In the genomic region with DNA sequence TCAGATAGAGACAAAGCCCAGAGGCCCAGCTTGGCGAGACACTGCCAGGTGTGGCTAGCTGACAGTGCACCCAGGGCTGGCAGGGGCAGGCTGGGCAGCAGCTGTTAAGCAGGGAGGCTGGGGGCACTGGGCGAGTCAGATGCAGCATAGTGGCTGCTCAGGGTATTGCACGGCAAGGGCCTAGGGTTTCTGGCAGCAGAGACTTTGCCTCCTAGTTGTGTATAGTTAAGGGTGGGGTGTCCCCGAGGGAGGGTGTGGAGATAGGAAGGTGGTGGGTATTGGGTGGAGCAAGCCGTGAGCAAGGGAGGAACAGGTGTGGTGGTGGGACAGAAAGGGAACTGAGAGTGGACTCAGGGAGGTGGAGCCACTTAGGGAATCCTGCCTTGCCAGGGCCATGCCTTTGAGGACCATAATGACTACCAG, we compare ENCODE assay signal across 9 cellular contexts.
A peak's percentile ranks its signal among the peaks of the same experiment; 100 is the strongest.
DNase-seq lines count a peak whose midpoint lies in the region; ATAC-seq and TF ChIP-seq lines count a peak whose summit lies in the region.
"Had no signal": no experiment of that assay in that cellular context is flagged by ENCODE, and none has a peak within 500 bp of the region (broad histone marks: within the 10 kb centered on the region; RNA-seq: fewer than 3 reads in every experiment).

No MANE protein-coding gene starts in this region.

- peak overlapping the region; percentile 58 for H3K4me2 ChIP-seq in Karpas-422 (ENCODE audit: low read depth, low read length, poor library complexity, severe bottlenecking)

- CTCF ChIA-PET in activated naive CD4-positive, alpha-beta T cell treated with anti-CD3 and anti-CD28 coated beads, Interleukin-2, amount 10 ng/mL, durations not matched to agents 7 days and 5 days (lab: Charles Lee) = interaction anchor here (1.1 to 2.3 kb wide), 6 partner anchors 10 to 138 kb away, joined by 3 to 12 read pairs (median 4); no protein-coding TSS in a partner anchor

- H3K4me3 Mint-ChIP-seq in activated naive CD4-positive, alpha-beta T cell treated with anti-CD3 and anti-CD28 coated beads, Interleukin-2, amount 10 ng/mL, durations not matched to agents 7 days and 5 days = no peak overlapping the region
- H3K4me3 Mint-ChIP-seq in effector memory CD8-positive, alpha-beta T cell = no peak overlapping the region
- H3K4me3 Mint-ChIP-seq: activated CD4-positive, alpha-beta T cell treated with anti-CD3 and anti-CD28 coated beads, Interleukin-2, amount 10 ng/mL, durations not matched to agents 7 days and 5 days had no signal

- H3K36me3 ChIP-seq in Karpas-422 (ENCODE audit: insufficient read depth, low read length) = no peaks in the 10 kb centered on the region
- no peaks in the 10 kb centered on the region for H3K36me3 ChIP-seq in thoracic aorta

- no peaks in the 10 kb centered on the region for H3K9me3 Mint-ChIP-seq in activated naive CD4-positive, alpha-beta T cell treated with anti-CD3 and anti-CD28 coated beads, Interleukin-2, amount 10 ng/mL, durations not matched to agents 7 days and 5 days
- H3K9me3 Mint-ChIP-seq in effector memory CD8-positive, alpha-beta T cell = no peaks in the 10 kb centered on the region
- H3K9me3 Mint-ChIP-seq: activated CD4-positive, alpha-beta T cell treated with anti-CD3 and anti-CD28 coated beads, Interleukin-2, amount 10 ng/mL, durations not matched to agents 7 days and 5 days had no signal

- H3K4me3 ChIP-seq in Karpas-422 (ENCODE audit: low read length) = no peak overlapping the region
- H3K4me3 ChIP-seq in thoracic aorta = no peak overlapping the region

- no peak overlapping the region for H3K27ac Mint-ChIP-seq in activated naive CD4-positive, alpha-beta T cell treated with anti-CD3 and anti-CD28 coated beads, Interleukin-2, amount 10 ng/mL, durations not matched to agents 7 days and 5 days
- H3K27ac Mint-ChIP-seq in effector memory CD8-positive, alpha-beta T cell = no peak overlapping the region
- H3K27ac Mint-ChIP-seq: activated CD4-positive, alpha-beta T cell treated with anti-CD3 and anti-CD28 coated beads, Interleukin-2, amount 10 ng/mL, durations not matched to agents 7 days and 5 days had no signal

- peak; percentile 17 for TF ChIP-seq CTCF in thoracic aorta (IDR thresholded peaks at IDR 0.05)

- no peaks in the 10 kb centered on the region for H3K9me2 ChIP-seq in Karpas-422 (replicated peaks; ENCODE audit: insufficient read depth, low read length)

- H3K9ac ChIP-seq in Karpas-422 (ENCODE audit: low read length) = peak overlapping the region; percentile 52

- H2AFZ ChIP-seq in Karpas-422 (ENCODE audit: low read length) = peak overlapping the region; percentile 39; the same call in 1 of the 2 replicates

- DNase-seq in activated naive CD4-positive, alpha-beta T cell treated with anti-CD3 and anti-CD28 coated beads, Interleukin-2, amount 10 ng/mL, durations not matched to agents 7 days and 5 days = peak; percentile 41
- DNase-seq in activated naive CD4-positive, alpha-beta T cell treated with anti-CD3 and anti-CD28 coated beads, Interleukin-2, amount 50 U/mL, for 16 hours = no peak
- peak; percentile 81 for DNase-seq in Karpas-422
- DNase-seq in effector memory CD8-positive, alpha-beta T cell = no peak
- DNase-seq in thoracic aorta (ENCODE audit: low spot score) = no peak
- DNase-seq in T-helper 1 cell = no peak
- no peak for DNase-seq in NCI-H345 treated with DMSO at 0.1 percent for 48 hours (lab: John Stamatoyannopoulos, UW; ENCODE audit: unreplicated experiment)
- no peak for DNase-seq in NK-92 (lab: John Stamatoyannopoulos, UW; ENCODE audit: unreplicated experiment)
- DNase-seq: activated CD4-positive, alpha-beta T cell treated with anti-CD3 and anti-CD28 coated beads, Interleukin-2, amount 10 ng/mL, durations not matched to agents 7 days and 5 days had no signal

- no peaks in the 10 kb centered on the region for H3K79me2 ChIP-seq in Karpas-422 (ENCODE audit: low read length)

- H3K27ac ChIP-seq in Karpas-422 (ENCODE audit: low read length) (peak overlapping the region; percentile 92), thoracic aorta (no peak overlapping the region)

- H4K20me1 ChIP-seq in Karpas-422 (ENCODE audit: insufficient read depth, low read depth, low read length) = no peaks in the 10 kb centered on the region

- H3K36me3 Mint-ChIP-seq in activated naive CD4-positive, alpha-beta T cell treated with anti-CD3 and anti-CD28 coated beads, Interleukin-2, amount 10 ng/mL, durations not matched to agents 7 days and 5 days = no peaks in the 10 kb centered on the region
- peaks cover 4% of the 10 kb centered on the region for H3K36me3 Mint-ChIP-seq in effector memory CD8-positive, alpha-beta T cell (ENCODE audit: insufficient read depth)

- no peaks in the 10 kb centered on the region for H3K9me3 ChIP-seq in Karpas-422 (ENCODE audit: low read length)
- H3K9me3 ChIP-seq in thoracic aorta = no peaks in the 10 kb centered on the region

- peaks cover 91% of the 10 kb centered on the region for H3K27me3 Mint-ChIP-seq in activated naive CD4-positive, alpha-beta T cell treated with anti-CD3 and anti-CD28 coated beads, Interleukin-2, amount 10 ng/mL, durations not matched to agents 7 days and 5 days
- H3K27me3 Mint-ChIP-seq in effector memory CD8-positive, alpha-beta T cell = no peaks in the 10 kb centered on the region

- ATAC-seq in effector memory CD8-positive, alpha-beta T cell (replicated peaks) = peak; percentile 35
- no peak for ATAC-seq in thoracic aorta (ENCODE audit: insufficient number of reproducible peaks, low FRiP score, low read depth)

- peaks cover 18% of the 10 kb centered on the region for H3K4me1 Mint-ChIP-seq in activated naive CD4-positive, alpha-beta T cell treated with anti-CD3 and anti-CD28 coated beads, Interleukin-2, amount 10 ng/mL, durations not matched to agents 7 days and 5 days
- peaks cover 9 to 15% of the 10 kb centered on the region in 2 donors for H3K4me1 Mint-ChIP-seq in effector memory CD8-positive, alpha-beta T cell (ENCODE audit: low read depth in 2 of 2)

- H3K4me1 ChIP-seq in Karpas-422 (ENCODE audit: low read length) = peaks cover 85% of the 10 kb centered on the region
- no peaks in the 10 kb centered on the region for H3K4me1 ChIP-seq in thoracic aorta (ENCODE audit: control insufficient read depth in 1 of 2, low read depth in 2 of 2)

- H3K27me3 ChIP-seq in Karpas-422 (ENCODE audit: low read length) (no peaks in the 10 kb centered on the region), thoracic aorta (replicated peaks; ENCODE audit: insufficient read depth) (no peaks in the 10 kb centered on the region)

Comparison
In these comparisons a context has a peak if more than half of its experiments do, and no peak if none do; other contexts are left out.
1. DNase-seq: peak in activated naive CD4-positive, alpha-beta T cell treated with anti-CD3 and anti-CD28 coated beads, Interleukin-2, amount 10 ng/mL, durations not matched to agents 7 days and 5 days (single experiment) and Karpas-422 (single experiment); none in activated naive CD4-positive, alpha-beta T cell treated with anti-CD3 and anti-CD28 coated beads, Interleukin-2, amount 50 U/mL, for 16 hours (single experiment), effector memory CD8-positive, alpha-beta T cell (0 of 3), thoracic aorta (single experiment), T-helper 1 cell (0 of 5), NCI-H345 treated with DMSO at 0.1 percent for 48 hours (single experiment) and NK-92 (single experiment).